Comparison of ENCODE assay signal across 21 cellular contexts in genomic region chrX:131725001-131725654, GRCh38.
DNase-seq lines count a peak whose midpoint lies in the region; ATAC-seq, FAIRE-seq and TF ChIP-seq lines count a peak whose summit lies in the region.
"Had no signal": no experiment of that assay in that cellular context is flagged by ENCODE, and none has a peak within 500 bp of the region (broad histone marks: within the 10 kb centered on the region; RNA-seq: fewer than 3 reads in every experiment).

No MANE protein-coding gene starts in this region.

- intact Hi-C loops in GM12878 (cut with micrococcal nuclease; ENCODE audit: unreplicated experiment), result no loop called here

- no peak overlapping the region for H3K4me2 ChIP-seq in GM12878 (ENCODE audit: control insufficient read depth, insufficient read depth)

- H3K27me3 ChIP-seq in GM12878 (replicated peaks in 1 of 2; ENCODE audit: control insufficient read depth in 2 of 2, insufficient read depth in 2 of 2, low read length in 1 of 2), result no peaks in the 10 kb centered on the region
- H3K27me3 ChIP-seq: BE2C, SJSA1 had no signal

- DNase-seq in DMS53 (lab: John Stamatoyannopoulos, UW) (peak; percentile 16), DMS53 treated with DMSO at 0.1 percent for 48 hours (lab: John Stamatoyannopoulos, UW; ENCODE audit: unreplicated experiment) (no peak), RKO (ENCODE audit: low spot score) (peak; percentile 8), GM12878 (ENCODE audit: low read depth, low spot score) (no peak), NCI-H2081 (lab: John Stamatoyannopoulos, UW) (no peak)
- DNase-seq: BE2C; CD4-positive, alpha-beta T cell; DMS79; HFFc6; Karpas-422; NCI-H1436; NCI-H2081 treated with DMSO at 0.1 percent for 48 hours; NCI-H2227 treated with DMSO at 0.1 percent for 48 hours; NCI-H524 treated with DMSO at 0.1 percent for 48 hours had no signal

- in situ Hi-C loops in GM12878 (cut with MboI), result no loop called here

- no peak overlapping the region for H3K27ac ChIP-seq in GM12878 (ENCODE audit: control insufficient read depth, insufficient read depth)
- H3K27ac ChIP-seq: 22Rv1, RWPE1, SJSA1 had no signal

- no TSS peak for BruUV-seq in GM12878 (replicated peaks; lab: Mats Ljungman, UMichigan)

- SMC1A ChIA-PET in GM12878 (lab: Charles Lee; ENCODE audit: uncharacterized antibody, unreplicated experiment), result no interaction called here

- H3K27me3 Mint-ChIP-seq in IgD-negative memory B cell, result no peaks in the 10 kb centered on the region
- H3K27me3 Mint-ChIP-seq: CD4-positive, alpha-beta T cell had no signal

- 23% methylated on average over 7 of the region's 7 CpGs for WGBS in GM12878 (ENCODE audit: insufficient coverage, insufficient replicate concordance, low lambda C conversion rate, missing lambda C conversion rate)

- H3K4me3 ChIP-seq in GM12878, result no peak overlapping the region
- H3K4me3 ChIP-seq: SJSA1 had no signal

- TF ChIP-seq POLR2A in GM12878 (IDR thresholded peaks at IDR 0.05; ENCODE audit: low read depth, low read length), result no peak

- no peak for TF ChIP-seq CTCF in GM12878 (IDR thresholded peaks at IDR 0.05 in 2 of 3, conservative IDR thresholded peaks at IDR 0.05 in 1 of 3; ENCODE audit: control insufficient read depth in 2 of 3, extremely low read depth in 1 of 3, insufficient read depth in 1 of 3, low read depth in 3 of 3, low read length in 3 of 3)

- no peak overlapping the region for H3K9ac ChIP-seq in GM12878 (ENCODE audit: control insufficient read depth, insufficient read depth, low read length)

- H3K9me3 Mint-ChIP-seq in IgD-negative memory B cell, result peaks cover 3 to 6% (median 3%) of the 10 kb centered on the region in 3 donors

- H3K4me1 ChIP-seq in GM12878 (ENCODE audit: control insufficient read depth, insufficient read depth, low read length), result no peaks in the 10 kb centered on the region
- H3K4me1 ChIP-seq: BE2C, SJSA1 had no signal

- no peaks in the 10 kb centered on the region for H3K36me3 Mint-ChIP-seq in IgD-negative memory B cell

- no peaks in the 10 kb centered on the region for H3K79me2 ChIP-seq in GM12878 (ENCODE audit: control insufficient read depth, insufficient read depth, low read length)

- H3K27ac Mint-ChIP-seq in IgD-negative memory B cell, result peak overlapping the region in 2 of 3 donors; percentile 11 to 60
- H3K27ac Mint-ChIP-seq: CD4-positive, alpha-beta T cell; HFFc6 had no signal

- CTCF ChIA-PET in GM12878 (lab: Yijun Ruan, JAX), result no interaction called here

- H3K4me3 Mint-ChIP-seq in IgD-negative memory B cell, result peak overlapping the region; percentile 10 to 35 (median 24)
- H3K4me3 Mint-ChIP-seq: CD4-positive, alpha-beta T cell; HFFc6 had no signal

- ATAC-seq in GM12878, result no peak; the same call in 2 of the 3 replicates
- ATAC-seq in HG02623 (IDR thresholded peaks at IDR 0.05; ENCODE audit: unreplicated experiment), result no peak
- no peak for ATAC-seq in GM21717 (IDR thresholded peaks at IDR 0.05; ENCODE audit: unreplicated experiment)

- POLR2A ChIA-PET in GM12878 (lab: Charles Lee), result no interaction called here

- TF ChIP-seq EP300 in GM12878 (IDR thresholded peaks at IDR 0.05; ENCODE audit: borderline replicate concordance in 1 of 2, control insufficient read depth in 1 of 2, low read depth in 2 of 2, low read length in 2 of 2), result no peak

- no peaks in the 10 kb centered on the region for H3K36me3 ChIP-seq in GM12878 (ENCODE audit: control insufficient read depth in 2 of 2, insufficient read depth in 2 of 2, low read length in 1 of 2)
- H3K36me3 ChIP-seq: BE2C, SJSA1 had no signal

- TF ChIP-seq RAD21 in GM12878 (IDR thresholded peaks at IDR 0.05; ENCODE audit: insufficient read depth, low read depth, low read length), result no peak

- no peak for FAIRE-seq in GM12878 (lab: Jason Lieb, UNC)
- FAIRE-seq: H1 had no signal

- no peaks in the 10 kb centered on the region for H4K20me1 ChIP-seq in GM12878 (ENCODE audit: control insufficient read depth, insufficient read depth)

- RAD21 ChIA-PET in GM12878 (lab: Charles Lee; ENCODE audit: unreplicated experiment), result interaction anchor here (1.1 kb wide), 1 partner anchor 97 kb away, joined by 3 read pairs; no protein-coding TSS in a partner anchor

- H2AFZ ChIP-seq in GM12878 (ENCODE audit: control insufficient read depth, low read depth, low read length), result no peak overlapping the region

- peaks cover 5% of the 10 kb centered on the region; the same call in 2 of the 3 replicates for H3K9me3 ChIP-seq in GM12878 (replicated peaks; ENCODE audit: control insufficient read depth, insufficient read depth, low read length)
- H3K9me3 ChIP-seq: BE2C, SJSA1 had no signal

- H3K4me1 Mint-ChIP-seq in IgD-negative memory B cell, result peaks cover 9 to 15% (median 12%) of the 10 kb centered on the region in 3 donors

TF ChIP-seq in GM12878, 131 proteins besides CTCF, POLR2A, EP300 and RAD21:
- TF ChIP-seq TCF12 (IDR thresholded peaks at IDR 0.05; ENCODE audit: low read depth, low read length), result no peak
- TF ChIP-seq IKZF2 (IDR thresholded peaks at IDR 0.05), result peak in 1 of 2 experiments; percentile 28; a peak in 1 of 4 replicates
- peak in 1 of 2 experiments; percentile 39; a peak in 1 of 4 replicates for TF ChIP-seq BHLHE40 (IDR thresholded peaks at IDR 0.05; ENCODE audit: borderline replicate concordance in 1 of 2, low read depth in 2 of 2, low read length in 1 of 2)
- no peak for TF ChIP-seq ZZZ3 (IDR thresholded peaks at IDR 0.05; ENCODE audit: control insufficient read depth, insufficient read length, low read depth)
- 0 out of 2 replicates have a peak, but pooled peaks have one; percentile 35 for TF ChIP-seq CBX5 (IDR thresholded peaks at IDR 0.05; ENCODE audit: low read depth)
- TF ChIP-seq RAD51 (IDR thresholded peaks at IDR 0.05), result peak; percentile 25; the same call in 1 of the 2 replicates
TF ChIP-seq in GM12878: peak in this region for 4.

Comparison
In these comparisons a context has a peak if more than half of its experiments do, and no peak if none do; other contexts are left out.
1. DNase-seq: peak in DMS53 (single experiment) and RKO (single experiment); none in DMS53 treated with DMSO at 0.1 percent for 48 hours (single experiment), GM12878 (single experiment) and NCI-H2081 (0 of 2).